ENCODE assay signal across 15 cellular contexts in genomic region chr10:84548869-84549268, GRCh38.
A peak's percentile ranks its signal among the peaks of the same experiment; 100 is the strongest.
DNase-seq lines count a peak whose midpoint lies in the region; ATAC-seq and TF ChIP-seq lines count a peak whose summit lies in the region.
"Had no signal": no experiment of that assay in that cellular context is flagged by ENCODE, and none has a peak within 500 bp of the region (broad histone marks: within the 10 kb centered on the region; RNA-seq: fewer than 3 reads in every experiment).

No MANE protein-coding gene starts in this region.

- no peaks in the 10 kb centered on the region for H3K9me3 ChIP-seq in ascending aorta
- H3K9me3 ChIP-seq: esophagus squamous epithelium had no signal

- H3K4me1 ChIP-seq in ascending aorta = no peaks in the 10 kb centered on the region
- H3K4me1 ChIP-seq: esophagus squamous epithelium had no signal

- in situ Hi-C loops in SK-MEL-5 (cut with HindIII; ENCODE audit: low pct_unique_long_range_greater_than_20kb, low sequenced_read_pairs) = no loop called here

- DNase-seq in GM20000 (ENCODE audit: low spot score) (no peak), SK-MEL-5 (ENCODE audit: low read depth, low spot score) (peak; percentile 54), islet precursor cell (peak; percentile 69), posterior cingulate gyrus (no peak), ascending aorta (ENCODE audit: low spot score in 2 of 2) (no peak), SK-N-DZ (ENCODE audit: low spot score) (no peak)
- DNase-seq: activated CD4-positive, alpha-beta T cell treated with anti-CD3 and anti-CD28 coated beads, Interleukin-2, amount 50 U/mL, for 4 hours; anterior cingulate cortex; DMS79; esophagus squamous epithelium; left ventricle myocardium superior; NCI-H2081 treated with DMSO at 0.1 percent for 48 hours; SHP77 had no signal

- intact Hi-C loops in posterior cingulate gyrus (cut with DNase I) (loop anchor here (10.0 kb wide), 1 partner anchor 166 kb away; no protein-coding TSS in a partner anchor), ascending aorta (cut with DNase I) (loop anchor here (10.0 kb wide), 1 partner anchor 384 kb away; no protein-coding TSS in a partner anchor)

- TF ChIP-seq CTCF in C4-2B (conservative IDR thresholded peaks at IDR 0.05) = peak; percentile 20; the same call in 1 of the 2 replicates
- peak; percentile 22 for TF ChIP-seq CTCF in GM20000 (IDR thresholded peaks at IDR 0.05; ENCODE audit: extremely low read depth, missing control alignments)
- no peak for TF ChIP-seq CTCF in ascending aorta (IDR thresholded peaks at IDR 0.05)

- H3K27me3 ChIP-seq in ascending aorta = no peaks in the 10 kb centered on the region

- no peak overlapping the region for H3K27ac ChIP-seq in C4-2B
- H3K27ac ChIP-seq in ascending aorta = no peak overlapping the region
- H3K27ac ChIP-seq: esophagus squamous epithelium had no signal

- no peaks in the 10 kb centered on the region for H3K36me3 ChIP-seq in ascending aorta
- H3K36me3 ChIP-seq: esophagus squamous epithelium had no signal

- ATAC-seq in GM18519 (IDR thresholded peaks at IDR 0.05; ENCODE audit: low FRiP score, unreplicated experiment) = no peak
- ATAC-seq: left ventricle myocardium superior had no signal

- H3K4me3 ChIP-seq in ascending aorta = no peak overlapping the region
- H3K4me3 ChIP-seq: esophagus squamous epithelium had no signal

Comparison
In these comparisons a context has a peak if more than half of its experiments do, and no peak if none do; other contexts are left out.
1. CTCF ChIP-seq: peak in C4-2B (single experiment) and GM20000 (single experiment); none in ascending aorta (0 of 3).
2. DNase-seq: peak in SK-MEL-5 (single experiment) and islet precursor cell (single experiment); none in GM20000 (single experiment), posterior cingulate gyrus (0 of 10), ascending aorta (0 of 2) and SK-N-DZ (single experiment).